In the genomic region with DNA sequence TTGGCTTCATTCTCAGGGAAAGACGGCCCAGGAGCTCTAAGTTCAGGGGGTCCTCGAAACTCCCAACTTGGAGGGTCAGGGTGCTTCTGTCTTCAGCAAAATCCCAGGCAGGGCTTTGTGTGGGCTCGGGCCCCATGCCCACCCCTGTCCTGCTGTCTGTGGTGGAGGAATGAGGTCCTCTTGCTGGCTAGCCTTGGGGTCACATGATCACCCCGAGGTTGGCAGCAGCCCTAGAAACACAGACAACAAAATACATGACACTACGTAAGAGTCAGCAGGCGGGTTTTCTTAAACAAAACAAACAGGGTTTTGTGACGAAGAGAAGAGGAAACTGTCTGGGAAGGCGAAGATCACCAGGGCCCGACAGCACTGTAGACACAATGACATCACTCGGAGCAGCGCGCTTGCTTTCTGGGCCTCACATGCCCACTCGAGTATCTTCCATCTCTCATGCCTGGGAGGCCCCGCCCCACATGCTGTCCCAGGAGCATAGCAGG, we compare ENCODE assay signal across 9 cellular contexts.
DNase-seq lines count a peak whose midpoint lies in the region; ATAC-seq and TF ChIP-seq lines count a peak whose summit lies in the region.
"Had no signal": no experiment of that assay in that cellular context is flagged by ENCODE, and none has a peak within 500 bp of the region (broad histone marks: within the 10 kb centered on the region; RNA-seq: fewer than 3 reads in every experiment).

No MANE protein-coding gene starts in this region.

- H3K36me3 Mint-ChIP-seq in neural crest cell (ENCODE audit: low read depth) = no peaks in the 10 kb centered on the region

- TF ChIP-seq CTCF in fibroblast of mammary gland (conservative IDR thresholded peaks at IDR 0.05; ENCODE audit: control insufficient read depth, insufficient read depth, low read depth, low read length) = no peak
- no peak for TF ChIP-seq CTCF in neural crest cell (conservative IDR thresholded peaks at IDR 0.05)

- DNase-seq in Ammon's horn (ENCODE audit: low spot score) = peak; percentile 90
- DNase-seq in NCI-H774 (lab: John Stamatoyannopoulos, UW) = peak; percentile 8
- peak; percentile 86 for DNase-seq in fibroblast of mammary gland (ENCODE audit: low read depth)
- no peak for DNase-seq in neural crest cell (ENCODE audit: low read depth, low spot score)
- DNase-seq in NCI-H345 treated with DMSO at 0.1 percent for 48 hours (lab: John Stamatoyannopoulos, UW; ENCODE audit: unreplicated experiment) = no peak
- no peak for DNase-seq in NCI-H1048 (lab: John Stamatoyannopoulos, UW)
- DNase-seq: NCI-H1436 had no signal

- ATAC-seq in HG03442 (IDR thresholded peaks at IDR 0.05; ENCODE audit: unreplicated experiment) (no peak), GM18909 (IDR thresholded peaks at IDR 0.05; ENCODE audit: poor library complexity, unreplicated experiment) (no peak)

- peaks cover 33% of the 10 kb centered on the region for H3K4me1 Mint-ChIP-seq in neural crest cell

- peak overlapping the region; percentile 2 for H3K27ac Mint-ChIP-seq in neural crest cell (ENCODE audit: unreplicated experiment)

- peaks cover 17% of the 10 kb centered on the region for H3K27me3 Mint-ChIP-seq in neural crest cell (ENCODE audit: low read depth)

- no peaks in the 10 kb centered on the region for H3K9me3 Mint-ChIP-seq in neural crest cell

- no peak overlapping the region for H3K4me3 Mint-ChIP-seq in neural crest cell

- no peak overlapping the region for H3K4me3 ChIP-seq in fibroblast of mammary gland (ENCODE audit: control insufficient read depth, low read depth, low read length)

Comparison
In these comparisons a context has a peak if more than half of its experiments do, and no peak if none do; other contexts are left out.
1. DNase-seq: peak in Ammon's horn (single experiment), NCI-H774 (single experiment) and fibroblast of mammary gland (single experiment); none in neural crest cell (single experiment), NCI-H345 treated with DMSO at 0.1 percent for 48 hours (single experiment) and NCI-H1048 (single experiment).